In the genomic region with DNA sequence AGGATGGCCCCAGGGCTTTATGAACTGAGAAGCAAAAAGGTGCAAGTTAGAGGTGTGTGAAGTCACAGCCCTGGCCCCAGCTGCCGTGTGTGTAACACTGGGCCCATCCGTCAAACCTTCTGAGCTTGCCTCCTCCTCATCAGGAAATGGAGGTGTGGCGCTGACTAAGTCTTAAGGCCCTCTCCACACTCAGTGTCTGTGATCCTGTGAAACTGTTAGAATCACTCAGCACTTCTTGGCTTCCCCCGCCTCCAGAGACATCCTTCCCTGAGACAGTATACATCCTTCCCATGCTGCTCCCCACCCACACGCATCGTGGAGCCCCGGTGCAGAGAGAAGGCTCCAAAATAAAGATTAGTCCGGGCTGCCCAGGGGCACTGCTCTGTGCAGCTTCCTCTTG, we compare ENCODE assay signal across 8 cellular contexts. TPM values are rescaled to one million over a fixed set of nuclear protein-coding genes. Genes with fewer than 3 reads are reported as not detected.
A peak's percentile ranks its signal among the peaks of the same experiment; 100 is the strongest.
DNase-seq lines count a peak whose midpoint lies in the region; ATAC-seq and TF ChIP-seq lines count a peak whose summit lies in the region.

No MANE protein-coding gene starts in this region.

- no peak overlapping the region for H3K9ac ChIP-seq in mammary epithelial cell (ENCODE audit: insufficient read depth, low read length)

- no peaks in the 10 kb centered on the region for H3K27me3 Mint-ChIP-seq in T-cell

- no peaks in the 10 kb centered on the region for H3K27me3 ChIP-seq in mammary epithelial cell (ENCODE audit: insufficient read depth, low read length)

- no peaks in the 10 kb centered on the region for H4K20me1 ChIP-seq in mammary epithelial cell (ENCODE audit: insufficient read depth, low read length)

- ATAC-seq in T-cell (replicated peaks in 1 of 4) (peak; percentile 69 to 81 (median 74)), left colon (no peak), GM21515 (IDR thresholded peaks at IDR 0.05; ENCODE audit: unreplicated experiment) (no peak)

- no peak overlapping the region for H3K4me3 Mint-ChIP-seq in T-cell

- BruUV-seq in mammary epithelial cell (replicated peaks; lab: Mats Ljungman, UMichigan): no TSS peak

- DNase-seq in Daoy (ENCODE audit: low read depth) (peak; percentile 77), T-cell (peak in 9 of 34 experiments; percentile 2 to 30 (median 12)), mammary epithelial cell (peak; percentile 67), left colon (no peak), NCI-H2107 treated with DMSO at 0.1 percent for 48 hours (lab: John Stamatoyannopoulos, UW; ENCODE audit: unreplicated experiment) (no peak), DMS 273 treated with DMSO at 0.1 percent for 48 hours (lab: John Stamatoyannopoulos, UW) (no peak)
- DNase-seq in stimulated activated CD4-positive, alpha-beta T cell treated with anti-CD3 and anti-CD28 coated beads, Interleukin-12 subunit alpha, Interleukin-12 subunit beta, amount 100 ng/mL, for 4 hours: peak; percentile 44

- intact Hi-C loops in mammary epithelial cell (cut with micrococcal nuclease) (no loop called here), left colon (cut with DNase I, micrococcal nuclease) (no loop called here)

- CTCF ChIA-PET in T-cell (lab: Charles Lee) (no interaction called here), mammary epithelial cell (lab: Charles Lee; ENCODE audit: low non-redundant PET) (no interaction called here)

- H3K79me2 ChIP-seq in mammary epithelial cell (ENCODE audit: insufficient read depth, low read length): peaks cover 78% of the 10 kb centered on the region

- no peak for TF ChIP-seq CTCF in mammary epithelial cell (conservative IDR thresholded peaks at IDR 0.05 in 1 of 2, IDR thresholded peaks at IDR 0.05 in 1 of 2; ENCODE audit: extremely low read depth in 1 of 2, insufficient read depth in 1 of 2, low read depth in 1 of 2, low read length in 2 of 2)

- H2AFZ ChIP-seq in mammary epithelial cell (ENCODE audit: low read depth, low read length): no peak overlapping the region

- H3K27ac ChIP-seq in mammary epithelial cell (ENCODE audit: insufficient read depth, low read depth, low read length): no peak overlapping the region

- H3K9me3 ChIP-seq in mammary epithelial cell (replicated peaks; ENCODE audit: insufficient read depth, low read length): no peaks in the 10 kb centered on the region

- peaks cover 36% of the 10 kb centered on the region for H3K4me1 ChIP-seq in mammary epithelial cell (ENCODE audit: insufficient read depth, low read length)

- H3K36me3 Mint-ChIP-seq in T-cell: no peaks in the 10 kb centered on the region

- no peak overlapping the region for H3K4me2 ChIP-seq in mammary epithelial cell (ENCODE audit: insufficient read depth, low read depth, low read length)

- POLR2A ChIA-PET in T-cell (lab: Charles Lee): interaction anchor here in 1 of 2 donors (0.6 kb wide), 1 partner anchor 443 kb away, joined by 3 read pairs; no protein-coding TSS in a partner anchor

- in situ Hi-C loops in mammary epithelial cell (cut with MboI; ENCODE audit: low sequenced_read_pairs in 2 of 2): no loop called here

- H3K27ac Mint-ChIP-seq in T-cell: peak overlapping the region; percentile 10 to 77

- 58% methylated on average over 4 of the region's 8 CpGs for WGBS in mammary epithelial cell (ENCODE audit: low coverage, missing lambda C conversion rate)

- no peaks in the 10 kb centered on the region for H3K36me3 ChIP-seq in mammary epithelial cell (ENCODE audit: insufficient read depth, low read length)

- no peak overlapping the region for H3K4me3 ChIP-seq in mammary epithelial cell (replicated peaks in 1 of 3; ENCODE audit: insufficient read depth in 1 of 3, low read depth in 2 of 3, low read length in 3 of 3)

- dilution Hi-C loops in mammary epithelial cell (cut with HindIII; ENCODE audit: low sequenced_read_pairs): loop anchor here (5.0 to 10.0 kb wide), 2 partner anchors 60 to 88 kb away; a partner anchor contains a TSS

- no peaks in the 10 kb centered on the region for H3K9me3 Mint-ChIP-seq in T-cell

- H3K4me1 Mint-ChIP-seq in T-cell: peaks cover 27 to 36% (median 31%) of the 10 kb centered on the region in 3 donors

RNA-seq across cellular contexts. Expression of a gene that starts 33.3 kb away (rescaled TPM):
- total RNA-seq in Daoy (2014; rRNA removed; shearing (Covaris generic)): 26.9 and 28.1 TPM in 2 replicates
- total RNA-seq in T-cell (10 to 100 TPM in 4 of 5 donors, 1 to 10 TPM in 1; 8.9 to 21.5 (median 19.8) TPM), mammary epithelial cell (10 to 100 TPM; 18.5 to 50.1 TPM), left colon (1 to 10 TPM; 2.5 to 5.3 TPM)
- polyA plus RNA-seq in mammary epithelial cell: 68.6 TPM
- 212 TPM for polyA minus RNA-seq in mammary epithelial cell

RNA-seq across cellular contexts. Expression of a gene that starts 56.2 kb away (rescaled TPM):
- 51.6 and 60.0 TPM in 2 replicates for total RNA-seq in Daoy (2014; rRNA removed; shearing (Covaris generic))
- total RNA-seq in T-cell: 10 to 100 TPM; 43.7 to 51.9 (median 51.3) TPM
- total RNA-seq in mammary epithelial cell: 10 to 100 TPM; 15.8 to 43.8 TPM
- polyA plus RNA-seq in mammary epithelial cell: 17.8 TPM
- 57.4 TPM for polyA minus RNA-seq in mammary epithelial cell
- 10 to 100 TPM; 28.8 to 33.5 TPM for total RNA-seq in left colon

Comparison
In these comparisons a context has a peak if more than half of its experiments do, and no peak if none do; other contexts are left out.
1. DNase-seq: peak in Daoy (single experiment), mammary epithelial cell (single experiment) and stimulated activated CD4-positive, alpha-beta T cell treated with anti-CD3 and anti-CD28 coated beads, Interleukin-12 subunit alpha, Interleukin-12 subunit beta, amount 100 ng/mL, for 4 hours (single experiment); none in left colon (0 of 2), NCI-H2107 treated with DMSO at 0.1 percent for 48 hours (single experiment) and DMS 273 treated with DMSO at 0.1 percent for 48 hours (single experiment).
2. ATAC-seq: peak in T-cell (4 of 4); none in left colon (single experiment) and GM21515 (single experiment).